Comparison of ENCODE assay signal across 15 cellular contexts in genomic region chr2:95299961-95300360, GRCh38. TPM values are rescaled to one million over a fixed set of nuclear protein-coding genes. Genes with fewer than 3 reads are reported as not detected.
"Had no signal": no experiment of that assay in that cellular context is flagged by ENCODE, and none has a peak within 500 bp of the region (broad histone marks: within the 10 kb centered on the region; RNA-seq: fewer than 3 reads in every experiment).

No MANE protein-coding gene starts in this region.

- H3K4me3 ChIP-seq: transverse colon, uterus had no signal

- H3K9me3 ChIP-seq: transverse colon, uterus had no signal

- H3K27me3 ChIP-seq: uterus had no signal

- ATAC-seq: activated CD8-positive, alpha-beta memory T cell treated with anti-CD3 and anti-CD28 coated beads, Interleukin-2, amount 10 ng/mL, durations not matched to agents 7 days and 5 days; left ventricle myocardium superior had no signal

- DNase-seq: activated B cell treated with CpG ODN at 0.5 μM for 24 hours; activated CD4-positive, alpha-beta memory T cell treated with anti-CD3 and anti-CD28 coated beads, Interleukin-2, amount 10 ng/mL, durations not matched to agents 7 days and 5 days; activated CD4-positive, alpha-beta T cell treated with anti-CD3 and anti-CD28 coated beads for 48 hours; activated CD8-positive, alpha-beta memory T cell treated with anti-CD3 and anti-CD28 coated beads, Interleukin-2, amount 10 ng/mL, durations not matched to agents 7 days and 5 days; amniotic stem cell; immature natural killer cell; left ventricle myocardium superior; nephron progenitor cell; occipital lobe; stimulated activated CD4-positive, alpha-beta T cell treated with anti-CD3 and anti-CD28 coated beads, Interleukin-12 subunit alpha, Interleukin-12 subunit beta, amount 100 ng/mL, for 4 hours; stimulated activated CD4-positive, alpha-beta T cell treated with anti-CD3 and anti-CD28 coated beads, Interleukin-1b, Interleukin-23, amount 100 ng/mL, for 48 hours; stimulated activated CD8-positive, alpha-beta memory T cell treated with anti-CD3 and anti-CD28 coated beads, Interleukin-4, amount 100 ng/mL, for 48 hours; stimulated activated naive CD4-positive, alpha-beta T cell; uterus had no signal

- H3K36me3 ChIP-seq: transverse colon, uterus had no signal

- H3K4me1 ChIP-seq: uterus had no signal

- H3K27ac ChIP-seq: transverse colon, uterus had no signal

RNA-seq across cellular contexts. Expression of gene KCNIP3, which starts 2.8 kb away (rescaled TPM):
- total RNA-seq: activated B cell treated with CpG ODN at 0.5 μM for 24 hours; activated CD4-positive, alpha-beta memory T cell treated with anti-CD3 and anti-CD28 coated beads, Interleukin-2, amount 10 ng/mL, durations not matched to agents 7 days and 5 days; activated CD8-positive, alpha-beta memory T cell treated with anti-CD3 and anti-CD28 coated beads, Interleukin-2, amount 10 ng/mL, durations not matched to agents 7 days and 5 days had no signal
- polyA plus RNA-seq: immature natural killer cell had no signal

RNA-seq across cellular contexts. Expression of gene PROM2, which starts 25.7 kb away (rescaled TPM):
- polyA plus RNA-seq: immature natural killer cell had no signal
